In genomic region chr11:126725043-126725442, GRCh38 we compare ENCODE assay signal across 23 cellular contexts.
"Had no signal": no experiment of that assay in that cellular context is flagged by ENCODE, and none has a peak within 500 bp of the region (broad histone marks: within the 10 kb centered on the region; RNA-seq: fewer than 3 reads in every experiment).

No MANE protein-coding gene starts in this region.

- FAIRE-seq: HTR-8/SVneo, RCC 7860 had no signal

- DNase-seq: Karpas-422, KG1, MM.1S, NCI-H1092 treated with DMSO at 0.1 percent for 48 hours, NCI-H1436, NCI-H187, NCI-H2029, NCI-H2081 treated with DMSO at 0.1 percent for 48 hours, NCI-H2171, NCI-H226, NCI-H446, NCI-H510A, NCI-H524 treated with DMSO at 0.1 percent for 48 hours, NCI-H69, NCI-H774, Right ventricle myocardium superior, RPMI8226, SIG-M5 had no signal

- H3K9me3 ChIP-seq: SJSA1 had no signal

- H3K27me3 ChIP-seq: SJSA1 had no signal

- H3K4me3 ChIP-seq: SJSA1, SK-N-MC had no signal

- H3K36me3 ChIP-seq: SJSA1 had no signal

- H3K27ac ChIP-seq: HL-60, SJSA1, SK-N-MC had no signal
